In the genomic region with DNA sequence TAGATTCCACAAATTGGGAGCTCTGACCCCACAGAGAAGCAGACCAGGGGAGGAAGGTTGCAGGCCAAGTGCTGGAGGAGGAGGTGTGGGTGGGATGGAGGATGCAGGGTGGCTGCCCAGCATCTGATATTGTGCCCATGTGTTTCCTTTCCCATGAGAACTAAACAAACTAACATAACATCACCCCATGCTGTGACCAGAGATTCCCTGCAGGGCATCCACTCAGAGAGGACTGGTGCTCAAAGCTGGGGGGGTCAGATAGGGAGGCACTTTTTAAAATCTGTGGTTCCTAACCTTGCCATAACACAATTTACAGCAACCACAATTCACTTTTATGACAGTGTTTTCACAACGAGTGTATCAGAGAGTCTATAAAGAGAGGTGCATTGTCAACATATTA, we compare ENCODE assay signal across 12 cellular contexts.
"Had no signal": no experiment of that assay in that cellular context is flagged by ENCODE, and none has a peak within 500 bp of the region (broad histone marks: within the 10 kb centered on the region; RNA-seq: fewer than 3 reads in every experiment).

No MANE protein-coding gene starts in this region.

- H3K36me3 ChIP-seq: gastrocnemius medialis, left lung, lower lobe of right lung, ovary had no signal

- H3K9me3 ChIP-seq: gastrocnemius medialis, lower lobe of right lung, ovary had no signal

- H3K27me3 ChIP-seq: gastrocnemius medialis, left lung, ovary had no signal

- H3K4me3 ChIP-seq: coronary artery, gastrocnemius medialis, left lung, lower lobe of right lung, ovary had no signal

- ATAC-seq: gastrocnemius medialis, left lung, lower lobe of right lung, natural killer cell, right cardiac atrium had no signal

- H3K4me1 ChIP-seq: gastrocnemius medialis, left lung, lower lobe of right lung had no signal

- H3K27ac ChIP-seq: coronary artery, gastrocnemius medialis, left lung, lower lobe of right lung, ovary had no signal

- DNase-seq: effector CD4-positive, alpha-beta T cell; gastrocnemius medialis; left lung; lower lobe of right lung; natural killer cell; ovary; right cardiac atrium; small intestine; stimulated activated CD4-positive, alpha-beta T cell treated with anti-CD3 and anti-CD28 coated beads, Interleukin-12 subunit alpha, Interleukin-12 subunit beta, amount 100 ng/mL, for 4 hours; stimulated activated naive CD4-positive, alpha-beta T cell; trophoblast cell had no signal
